In the genomic region with DNA sequence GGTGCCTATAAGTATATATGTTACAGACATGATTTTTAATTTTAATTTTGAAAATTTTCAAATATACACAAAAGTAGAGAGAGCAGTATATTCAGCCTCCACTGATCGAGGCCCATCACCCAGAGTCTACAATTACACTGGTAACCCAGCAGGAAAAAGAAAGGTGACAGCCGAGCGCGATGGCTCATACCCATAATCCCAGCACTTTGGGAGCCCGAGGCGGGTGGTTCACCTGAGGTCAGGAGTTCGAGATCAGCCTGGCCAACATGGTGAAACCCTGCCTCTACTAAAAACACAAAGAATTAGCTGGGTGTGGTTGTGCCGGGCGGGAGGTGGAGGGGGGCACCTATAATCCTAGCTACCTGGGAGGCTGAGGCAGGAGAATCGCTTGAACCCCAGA, we compare ENCODE assay signal across 1 cellular context.
TF ChIP-seq lines count a peak whose summit lies in the region.

No MANE protein-coding gene starts in this region.

TF ChIP-seq in IMR-90, 13 proteins besides CTCF, POLR2A, EP300 and RAD21 (continued from another document):
- TF ChIP-seq BHLHE40 (IDR thresholded peaks at IDR 0.05; ENCODE audit: low read depth, low read length), result no peak
- no peak for TF ChIP-seq NFE2L2 (IDR thresholded peaks at IDR 0.05; ENCODE audit: low read depth, low read length)
- no peak for TF ChIP-seq FOS (IDR thresholded peaks at IDR 0.05; ENCODE audit: low read depth, low read length)
- TF ChIP-seq, protein P1, sequence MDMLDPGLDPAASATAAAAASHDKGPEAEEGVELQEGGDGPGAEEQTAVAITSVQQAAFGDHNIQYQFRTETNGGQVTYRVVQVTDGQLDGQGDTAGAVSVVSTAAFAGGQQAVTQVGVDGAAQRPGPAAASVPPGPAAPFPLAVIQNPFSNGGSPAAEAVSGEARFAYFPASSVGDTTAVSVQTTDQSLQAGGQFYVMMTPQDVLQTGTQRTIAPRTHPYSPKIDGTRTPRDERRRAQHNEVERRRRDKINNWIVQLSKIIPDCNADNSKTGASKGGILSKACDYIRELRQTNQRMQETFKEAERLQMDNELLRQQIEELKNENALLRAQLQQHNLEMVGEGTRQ (IDR thresholded peaks at IDR 0.05; ENCODE audit: low read depth, low read length), result no peak
- no peak for TF ChIP-seq CHD1 (IDR thresholded peaks at IDR 0.05; ENCODE audit: low read depth, low read length)
- TF ChIP-seq, protein P2, sequence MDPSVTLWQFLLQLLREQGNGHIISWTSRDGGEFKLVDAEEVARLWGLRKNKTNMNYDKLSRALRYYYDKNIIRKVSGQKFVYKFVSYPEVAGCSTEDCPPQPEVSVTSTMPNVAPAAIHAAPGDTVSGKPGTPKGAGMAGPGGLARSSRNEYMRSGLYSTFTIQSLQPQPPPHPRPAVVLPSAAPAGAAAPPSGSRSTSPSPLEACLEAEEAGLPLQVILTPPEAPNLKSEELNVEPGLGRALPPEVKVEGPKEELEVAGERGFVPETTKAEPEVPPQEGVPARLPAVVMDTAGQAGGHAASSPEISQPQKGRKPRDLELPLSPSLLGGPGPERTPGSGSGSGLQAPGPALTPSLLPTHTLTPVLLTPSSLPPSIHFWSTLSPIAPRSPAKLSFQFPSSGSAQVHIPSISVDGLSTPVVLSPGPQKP (IDR thresholded peaks at IDR 0.05; ENCODE audit: borderline replicate concordance, low read depth, low read length), result no peak
- no peak for TF ChIP-seq CEBPB (IDR thresholded peaks at IDR 0.05; ENCODE audit: low read depth, low read length)
- TF ChIP-seq MAZ (IDR thresholded peaks at IDR 0.05; ENCODE audit: borderline replicate concordance, low read depth, low read length), result no peak
- TF ChIP-seq MAFK (IDR thresholded peaks at IDR 0.05; ENCODE audit: low read depth, low read length), result no peak
- TF ChIP-seq SMC3 (IDR thresholded peaks at IDR 0.05; ENCODE audit: low read depth, low read length), result no peak
- no peak for TF ChIP-seq RCOR1 (IDR thresholded peaks at IDR 0.05; ENCODE audit: insufficient replicate concordance, low read length)
- TF ChIP-seq MXI1 (IDR thresholded peaks at IDR 0.05; ENCODE audit: borderline replicate concordance, low read depth, low read length), result no peak
TF ChIP-seq in IMR-90: peak in this region for 0.
